8 cellular contexts compared by ENCODE assay signal in genomic region chr5:168291281-168291960, GRCh38. TPM values are rescaled to one million over a fixed set of nuclear protein-coding genes. Genes with fewer than 3 reads are reported as not detected.
DNase-seq lines count a peak whose midpoint lies in the region; ATAC-seq lines count a peak whose summit lies in the region.

Gene WWC1 (plus strand): TSS chr5:168291645. CDS start chr5:168292153, 508 bp downstream.

- no peaks in the 10 kb centered on the region for H3K9me3 Mint-ChIP-seq in activated CD4-positive, alpha-beta T cell treated with anti-CD3 and anti-CD28 coated beads, Interleukin-2, amount 10 ng/mL, durations not matched to agents 24 days and 14 days
- H3K9me3 Mint-ChIP-seq in stimulated activated naive CD8-positive, alpha-beta T cell treated with anti-CD3 and anti-CD28 coated beads, Interleukin-15, amount 100 ng/mL, for 72 hours: no peaks in the 10 kb centered on the region

- H3K27ac Mint-ChIP-seq in activated CD4-positive, alpha-beta T cell treated with anti-CD3 and anti-CD28 coated beads, Interleukin-2, amount 10 ng/mL, durations not matched to agents 24 days and 14 days: no peak within 1 kb of the TSS
- H3K27ac Mint-ChIP-seq in stimulated activated naive CD8-positive, alpha-beta T cell treated with anti-CD3 and anti-CD28 coated beads, Interleukin-15, amount 100 ng/mL, for 72 hours: no peak within 1 kb of the TSS

- DNase-seq in ACHN: peak; percentile 80
- peak; percentile 88 for DNase-seq in NCI-H2171 treated with DMSO at 0.1 percent for 48 hours (lab: John Stamatoyannopoulos, UW)
- DNase-seq in activated CD4-positive, alpha-beta T cell treated with anti-CD3 and anti-CD28 coated beads, Interleukin-2, amount 10 ng/mL, durations not matched to agents 24 days and 14 days: peak; percentile 80
- peak; percentile 15 to 68 (median 65) for DNase-seq in effector memory CD4-positive, alpha-beta T cell
- DNase-seq in middle frontal gyrus (ENCODE audit: extremely low spot score, low spot score): peak; percentile 22
- peak; percentile 45 to 48 for DNase-seq in stimulated activated naive CD8-positive, alpha-beta T cell treated with anti-CD3 and anti-CD28 coated beads, Interleukin-15, amount 100 ng/mL, for 72 hours

- H3K4me1 ChIP-seq in effector memory CD4-positive, alpha-beta T cell (ENCODE audit: control insufficient read depth, insufficient read depth, low read length, poor library complexity, severe bottlenecking): peaks cover 3% of the 10 kb centered on the region

- peaks cover 7% of the 10 kb centered on the region for H3K27me3 ChIP-seq in effector memory CD4-positive, alpha-beta T cell (replicated peaks; ENCODE audit: control insufficient read depth, insufficient read depth, low read length, poor library complexity, severe bottlenecking)

- peak within 1 kb of the TSS; percentile 50 for H3K4me3 ChIP-seq in effector memory CD4-positive, alpha-beta T cell (ENCODE audit: insufficient read depth, low read depth, low read length, poor library complexity, severe bottlenecking)

- ATAC-seq in GM18861 (IDR thresholded peaks at IDR 0.05; ENCODE audit: unreplicated experiment) (peak; percentile 73), HG03039 (IDR thresholded peaks at IDR 0.05; ENCODE audit: unreplicated experiment) (peak; percentile 74)
- ATAC-seq in stimulated activated naive CD8-positive, alpha-beta T cell treated with anti-CD3 and anti-CD28 coated beads, Interleukin-15, amount 100 ng/mL, for 72 hours: peak; percentile 85

- intact Hi-C loops in activated CD4-positive, alpha-beta T cell treated with anti-CD3 and anti-CD28 coated beads, Interleukin-2, amount 10 ng/mL, durations not matched to agents 24 days and 14 days (cut with micrococcal nuclease): no loop called here

- no peak within 1 kb of the TSS for H3K27ac ChIP-seq in effector memory CD4-positive, alpha-beta T cell (ENCODE audit: insufficient read depth, low read length, poor library complexity, severe bottlenecking)

- H3K36me3 Mint-ChIP-seq in activated CD4-positive, alpha-beta T cell treated with anti-CD3 and anti-CD28 coated beads, Interleukin-2, amount 10 ng/mL, durations not matched to agents 24 days and 14 days (ENCODE audit: low read depth): no peaks in the 10 kb centered on the region

- H3K27me3 Mint-ChIP-seq in activated CD4-positive, alpha-beta T cell treated with anti-CD3 and anti-CD28 coated beads, Interleukin-2, amount 10 ng/mL, durations not matched to agents 24 days and 14 days: peaks cover 36% of the 10 kb centered on the region
- peaks cover 87% of the 10 kb centered on the region for H3K27me3 Mint-ChIP-seq in stimulated activated naive CD8-positive, alpha-beta T cell treated with anti-CD3 and anti-CD28 coated beads, Interleukin-15, amount 100 ng/mL, for 72 hours

- no peaks in the 10 kb centered on the region for H3K9me3 ChIP-seq in effector memory CD4-positive, alpha-beta T cell (ENCODE audit: control insufficient read depth, low read length)

- in situ Hi-C loops in ACHN (cut with HindIII; ENCODE audit: low pct_ligation_motif_present, low pct_unique_long_range_greater_than_20kb, low sequenced_read_pairs): no loop called here

- H3K4me1 Mint-ChIP-seq in activated CD4-positive, alpha-beta T cell treated with anti-CD3 and anti-CD28 coated beads, Interleukin-2, amount 10 ng/mL, durations not matched to agents 24 days and 14 days: peaks cover 10% of the 10 kb centered on the region
- H3K4me1 Mint-ChIP-seq in stimulated activated naive CD8-positive, alpha-beta T cell treated with anti-CD3 and anti-CD28 coated beads, Interleukin-15, amount 100 ng/mL, for 72 hours: peaks cover 16% of the 10 kb centered on the region

- H3K4me3 Mint-ChIP-seq in activated CD4-positive, alpha-beta T cell treated with anti-CD3 and anti-CD28 coated beads, Interleukin-2, amount 10 ng/mL, durations not matched to agents 24 days and 14 days: peak within 1 kb of the TSS; percentile 56
- peak within 1 kb of the TSS; percentile 66 to 67 for H3K4me3 Mint-ChIP-seq in stimulated activated naive CD8-positive, alpha-beta T cell treated with anti-CD3 and anti-CD28 coated beads, Interleukin-15, amount 100 ng/mL, for 72 hours

- no peaks in the 10 kb centered on the region for H3K36me3 ChIP-seq in effector memory CD4-positive, alpha-beta T cell (ENCODE audit: control insufficient read depth, insufficient read depth, low read length)

RNA-seq across cellular contexts. Expression of gene WWC1, which starts in this region (rescaled TPM):
- 1.1 and 2.4 TPM in 2 replicates for total RNA-seq in activated CD4-positive, alpha-beta T cell treated with anti-CD3 and anti-CD28 coated beads, Interleukin-2, amount 10 ng/mL, durations not matched to agents 24 days and 14 days

Comparison
In these comparisons a context has a peak if more than half of its experiments do, and no peak if none do; other contexts are left out.
1. DNase-seq: peak in every context shown above with its lines; median percentile 88 in NCI-H2171 treated with DMSO at 0.1 percent for 48 hours; 80 in ACHN; 80 in activated CD4-positive, alpha-beta T cell treated with anti-CD3 and anti-CD28 coated beads, Interleukin-2, amount 10 ng/mL, durations not matched to agents 24 days and 14 days; 65 in effector memory CD4-positive, alpha-beta T cell; 46 in stimulated activated naive CD8-positive, alpha-beta T cell treated with anti-CD3 and anti-CD28 coated beads, Interleukin-15, amount 100 ng/mL, for 72 hours; 22 in middle frontal gyrus.